7 cellular contexts compared by ENCODE assay signal in genomic region chr22:17085277-17086091, GRCh38. TPM values are rescaled to one million over a fixed set of nuclear protein-coding genes. Genes with fewer than 3 reads are reported as not detected.
DNase-seq lines count a peak whose midpoint lies in the region; ATAC-seq and TF ChIP-seq lines count a peak whose summit lies in the region.

No MANE protein-coding gene starts in this region.

- in situ Hi-C loops in astrocyte of the spinal cord (cut with HindIII; ENCODE audit: low sequenced_read_pairs), result no loop called here

- no peak for ATAC-seq in HG02973 (IDR thresholded peaks at IDR 0.05; ENCODE audit: unreplicated experiment)

- no peak for TF ChIP-seq POLR2A in NB4 (IDR thresholded peaks at IDR 0.05; ENCODE audit: extremely low read depth, insufficient read length)

- DNase-seq in GM20000 (ENCODE audit: low spot score) (peak; percentile 51), NB4 (ENCODE audit: low read depth) (peak; percentile 60), astrocyte of the spinal cord (ENCODE audit: low read depth, low spot score) (no peak), kidney epithelial cell (ENCODE audit: low read depth) (no peak), globus pallidus (ENCODE audit: low spot score) (no peak)
- DNase-seq in stimulated activated CD8-positive, alpha-beta memory T cell treated with anti-CD3 and anti-CD28 coated beads, Interleukin-12 subunit alpha, Interleukin-12 subunit beta, amount 100 ng/mL, for 4 hours (ENCODE audit: low read depth), result peak; percentile 46

- no peaks in the 10 kb centered on the region for H3K36me3 ChIP-seq in kidney epithelial cell (ENCODE audit: control insufficient read depth, insufficient read depth, low read length)

- H3K4me3 ChIP-seq in NB4 (ENCODE audit: low read depth, low read length) (peak overlapping the region; percentile 92), astrocyte of the spinal cord (ENCODE audit: low read depth, low read length) (peak overlapping the region; percentile 67), kidney epithelial cell (ENCODE audit: low read depth, low read length) (peak overlapping the region; percentile 78)

- H3K27me3 ChIP-seq in kidney epithelial cell (ENCODE audit: control insufficient read depth, insufficient read depth, low read length), result no peaks in the 10 kb centered on the region

- TF ChIP-seq CTCF in GM20000 (IDR thresholded peaks at IDR 0.05; ENCODE audit: extremely low read depth, missing control alignments) (no peak), NB4 (IDR thresholded peaks at IDR 0.05; ENCODE audit: low read depth, low read length) (no peak), astrocyte of the spinal cord (IDR thresholded peaks at IDR 0.05; ENCODE audit: low read depth, low read length) (no peak), kidney epithelial cell (IDR thresholded peaks at IDR 0.05; ENCODE audit: insufficient read depth, low read length, poor library complexity, severe bottlenecking) (no peak)

RNA-seq across cellular contexts. Expression of gene IL17RA, which starts 0.7 kb away (rescaled TPM):
- total RNA-seq in kidney epithelial cell, result 10.5 and 11.7 TPM in 2 replicates

RNA-seq across cellular contexts. Expression of gene TMEM121B, which starts 35.7 kb away (rescaled TPM):
- 1.5 and 2.5 TPM in 2 replicates for total RNA-seq in kidney epithelial cell

Comparison
In these comparisons a context has a peak if more than half of its experiments do, and no peak if none do; other contexts are left out.
1. DNase-seq: peak in GM20000 (single experiment), NB4 (single experiment) and stimulated activated CD8-positive, alpha-beta memory T cell treated with anti-CD3 and anti-CD28 coated beads, Interleukin-12 subunit alpha, Interleukin-12 subunit beta, amount 100 ng/mL, for 4 hours (single experiment); none in astrocyte of the spinal cord (single experiment), kidney epithelial cell (single experiment) and globus pallidus (single experiment).
2. Peak in every context shown above with its lines, with median percentiles within 50 percentile points of each other: H3K4me3 ChIP-seq.